8 cellular contexts compared by ENCODE assay signal in the genomic region with DNA sequence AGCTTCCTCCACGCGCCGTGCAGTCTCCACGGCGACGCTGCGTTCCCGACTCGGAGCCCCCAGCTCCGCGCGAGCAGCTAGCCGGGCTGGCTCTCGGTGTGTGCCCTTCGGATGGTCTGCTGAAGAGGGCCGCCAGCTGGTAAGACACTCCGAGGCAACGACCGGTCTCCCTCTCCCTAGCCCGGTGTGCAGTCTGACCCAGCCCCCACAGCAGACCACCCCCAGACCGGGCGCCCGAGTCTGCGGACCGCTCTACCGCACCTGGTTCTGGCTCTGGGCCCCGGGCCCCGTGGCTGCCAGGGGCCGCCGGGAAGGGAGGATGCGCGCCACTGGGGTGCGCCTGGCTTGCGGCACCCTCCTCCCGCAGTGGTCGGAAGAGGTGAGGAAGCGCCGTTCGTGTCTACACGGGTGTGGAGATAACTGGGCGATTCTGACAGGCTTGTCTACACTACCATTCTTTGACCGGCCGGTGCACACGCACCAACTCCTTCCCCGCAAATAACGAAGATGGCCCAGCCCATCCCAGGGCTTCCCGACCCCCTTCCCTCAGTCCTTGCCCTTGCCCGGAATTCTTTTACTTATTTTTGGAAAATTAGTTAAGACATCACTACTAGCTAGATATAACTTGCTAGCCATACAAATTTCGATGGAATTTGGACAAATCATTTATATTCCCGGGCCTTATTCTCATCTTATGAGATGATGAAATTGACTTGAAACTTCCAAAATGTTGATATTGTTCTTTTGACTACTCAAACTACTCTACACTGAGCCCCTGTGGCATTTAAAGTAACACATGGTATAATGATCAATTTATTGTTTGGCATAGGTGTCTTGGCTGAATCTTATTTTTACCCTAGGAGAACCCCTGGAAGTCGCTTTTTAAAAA. TPM values are rescaled to one million over a fixed set of nuclear protein-coding genes. Genes with fewer than 3 reads are reported as not detected.
DNase-seq lines count a peak whose midpoint lies in the region; ATAC-seq, FAIRE-seq and TF ChIP-seq lines count a peak whose summit lies in the region.

No MANE protein-coding gene starts in this region.

- no peaks in the 10 kb centered on the region for H4K20me1 ChIP-seq in keratinocyte (ENCODE audit: control insufficient read depth, extremely low read depth, insufficient read depth, low read length)

- H3K27ac ChIP-seq in A673 (ENCODE audit: low read depth, low read length, poor library complexity, severe bottlenecking) = no peak overlapping the region
- peak overlapping the region; percentile 56 to 85 (median 74) for H3K27ac ChIP-seq in body of pancreas
- H3K27ac ChIP-seq in keratinocyte (ENCODE audit: control insufficient read depth, insufficient read depth, low read length) = peak overlapping the region; percentile 40

- H3K4me3 ChIP-seq in A673 (ENCODE audit: low read depth, low read length, poor library complexity, severe bottlenecking) (peak overlapping the region; percentile 49), body of pancreas (peak overlapping the region; percentile 27 to 80), keratinocyte (ENCODE audit: control insufficient read depth in 2 of 3, extremely low read depth in 1 of 3, insufficient read depth in 2 of 3, low read depth in 1 of 3, low read length in 3 of 3) (peak overlapping the region; percentile 82 to 88 (median 85))

- peak overlapping the region; percentile 80 for H3K4me2 ChIP-seq in keratinocyte (ENCODE audit: control insufficient read depth, extremely low read depth, insufficient read depth, low read depth, low read length)

- H2AFZ ChIP-seq in keratinocyte (ENCODE audit: control insufficient read depth, low read length) = peak overlapping the region; percentile 91

- POLR2A ChIA-PET in A673 (lab: Charles Lee; ENCODE audit: low non-redundant PET) = interaction anchor here (0.5 kb wide), 1 partner anchor 91 kb away, joined by 3 read pairs; no protein-coding TSS in a partner anchor

- H3K9me1 ChIP-seq in keratinocyte (ENCODE audit: control insufficient read depth, extremely low read depth, insufficient read depth, low read length) = no peaks in the 10 kb centered on the region

- peaks cover 7% of the 10 kb centered on the region for H3K4me1 ChIP-seq in A673 (ENCODE audit: insufficient read depth, low read length, poor library complexity, severe bottlenecking)
- peaks cover 24% of the 10 kb centered on the region for H3K4me1 ChIP-seq in body of pancreas
- peaks cover 10% of the 10 kb centered on the region for H3K4me1 ChIP-seq in keratinocyte (ENCODE audit: control insufficient read depth, extremely low read depth, insufficient read depth, low read length)

- intact Hi-C loops in A673 (cut with micrococcal nuclease; ENCODE audit: unreplicated experiment) (no loop called here), body of pancreas (cut with DNase I) (no loop called here)

- WGBS in body of pancreas, 2 donors = 3 to 7% methylated on average over 15 to 49 of the region's 51 CpGs

- no TSS peak for BruUV-seq in A673 (replicated peaks; lab: Mats Ljungman, UMichigan)

- dilution Hi-C loops in keratinocyte (cut with MboI; ENCODE audit: extremely low pct_ligation_motif_present, low sequenced_read_pairs) = no loop called here

- peaks cover 32% of the 10 kb centered on the region for H3K27me3 ChIP-seq in A673 (replicated peaks; ENCODE audit: insufficient read depth, low read depth, low read length, poor library complexity)
- no peaks in the 10 kb centered on the region for H3K27me3 ChIP-seq in body of pancreas
- H3K27me3 ChIP-seq in keratinocyte (ENCODE audit: control insufficient read depth, extremely low read depth, insufficient read depth, low read length) = no peaks in the 10 kb centered on the region

- CTCF ChIA-PET in A673 (lab: Charles Lee) = no interaction called here

- FAIRE-seq in keratinocyte (lab: Jason Lieb, UNC) = peak; percentile 68

- no peak for TF ChIP-seq CTCF in A673 (conservative IDR thresholded peaks at IDR 0.05; ENCODE audit: low read depth, low read length)
- TF ChIP-seq CTCF in body of pancreas (IDR thresholded peaks at IDR 0.05) = peak in 2 of 7 experiments; percentile 5 to 12
- TF ChIP-seq CTCF in keratinocyte (optimal IDR thresholded peaks at IDR 0.05 in 1 of 3, IDR thresholded peaks at IDR 0.05 in 1 of 3, conservative IDR thresholded peaks at IDR 0.05 in 1 of 3; ENCODE audit: extremely low read depth in 1 of 3, insufficient read depth in 2 of 3, low read length in 3 of 3) = no peak

- H3K36me3 ChIP-seq in A673 (ENCODE audit: insufficient read depth, low read length, poor library complexity, severe bottlenecking) (no peaks in the 10 kb centered on the region), body of pancreas (replicated peaks in 1 of 2; ENCODE audit: insufficient read depth in 1 of 2, low read depth in 2 of 2) (no peaks in the 10 kb centered on the region), keratinocyte (ENCODE audit: control insufficient read depth in 2 of 2, extremely low read depth in 1 of 2, insufficient read depth in 2 of 2, low read length in 2 of 2) (no peaks in the 10 kb centered on the region)

- peak in 1 of 3 donors; percentile 13 for TF ChIP-seq POLR2A in body of pancreas (IDR thresholded peaks at IDR 0.05)

- peak; percentile 30 for ATAC-seq in GM18498 (IDR thresholded peaks at IDR 0.05; ENCODE audit: unreplicated experiment)
- peak; percentile 23 for ATAC-seq in HG02970 (IDR thresholded peaks at IDR 0.05; ENCODE audit: low FRiP score, unreplicated experiment)
- peak; percentile 31 for ATAC-seq in body of pancreas

- H3K9me3 ChIP-seq in A673 (ENCODE audit: low read depth, low read length, poor library complexity, severe bottlenecking) = no peaks in the 10 kb centered on the region
- H3K9me3 ChIP-seq in body of pancreas = no peaks in the 10 kb centered on the region
- no peaks in the 10 kb centered on the region for H3K9me3 ChIP-seq in keratinocyte (ENCODE audit: control insufficient read depth, low read depth, low read length)

- DNase-seq in A673 (ENCODE audit: low spot score) (peak; percentile 48), OCI-M1 (lab: John Stamatoyannopoulos, UW) (peak; percentile 70), body of pancreas (no peak), keratinocyte (ENCODE audit: low read depth, low spot score) (no peak)
- DNase-seq in stimulated activated CD4-positive, alpha-beta T cell treated with anti-CD3 and anti-CD28 coated beads, Interleukin-4, amount 100 ng/mL, for 48 hours (ENCODE audit: low read depth in 2 of 2) = peak; percentile 14 to 20
- no peak for DNase-seq in NK-92 treated with Interleukin-12 subunit alpha and Interleukin-12 subunit beta, amount 100 ng/mL, for 24 hours (lab: John Stamatoyannopoulos, UW)

- no peaks in the 10 kb centered on the region for H3K79me2 ChIP-seq in keratinocyte (ENCODE audit: control insufficient read depth, insufficient read depth, low read length)

- H3K9ac ChIP-seq in keratinocyte (ENCODE audit: control insufficient read depth, extremely low read depth, insufficient read depth, low read length) = peak overlapping the region; percentile 82

RNA-seq across cellular contexts. Expression of a gene that starts 1.1 kb away (rescaled TPM):
- total RNA-seq in A673 (2021) (not detected in 2 replicates), body of pancreas (not detected)
- 0.41 to 1.3 TPM (median 0.45 TPM) in 3 replicates for polyA plus RNA-seq in keratinocyte
- polyA plus RNA-seq in keratinocyte (2011; ENCODE audit: low read depth) = 5.9 TPM
- polyA plus RNA-seq in keratinocyte (2011; cell fraction: cytosol; rRNA removed) = 0.79 and 1.5 TPM in 2 replicates
- polyA plus RNA-seq in keratinocyte (2011; cell fraction: nucleus; rRNA removed) = 0.88 TPM in 1 of 2 replicates, not detected in the other
- 1.2 and 1.7 TPM in 2 replicates for polyA plus RNA-seq in keratinocyte (2012; ENCODE audit: low replicate concordance)
- not detected in 3 replicates for polyA minus RNA-seq in keratinocyte
- polyA minus RNA-seq in keratinocyte (2011; cell fraction: cytosol; rRNA and poly(A)+ RNA removed) = not detected
- polyA minus RNA-seq in keratinocyte (2011; cell fraction: nucleus; rRNA and poly(A)+ RNA removed) = not detected in 2 replicates

RNA-seq across cellular contexts. Expression of a gene that starts 45.4 kb away (rescaled TPM):
- 0.70 and 1.1 TPM in 2 replicates for total RNA-seq in A673 (2021)
- not detected for total RNA-seq in body of pancreas
- polyA plus RNA-seq in keratinocyte = 4.5 to 9.4 TPM (median 5.9 TPM) in 3 replicates
- 1.5 TPM for polyA plus RNA-seq in keratinocyte (2011; ENCODE audit: low read depth)
- polyA plus RNA-seq in keratinocyte (2011; cell fraction: cytosol; rRNA removed) = 4.8 and 7.4 TPM in 2 replicates
- 20.0 and 22.9 TPM in 2 replicates for polyA plus RNA-seq in keratinocyte (2011; cell fraction: nucleus; rRNA removed)
- polyA plus RNA-seq in keratinocyte (2012; ENCODE audit: low replicate concordance) = 2.7 and 7.6 TPM in 2 replicates
- 1.9 to 6.6 TPM (median 3.0 TPM) in 3 replicates for polyA minus RNA-seq in keratinocyte
- 3.5 TPM for polyA minus RNA-seq in keratinocyte (2011; cell fraction: cytosol; rRNA and poly(A)+ RNA removed)
- 4.9 and 6.1 TPM in 2 replicates for polyA minus RNA-seq in keratinocyte (2011; cell fraction: nucleus; rRNA and poly(A)+ RNA removed)

RNA-seq across cellular contexts. Expression of a gene that starts 56.2 kb away (rescaled TPM):
- total RNA-seq in A673 (2021) = not detected in 2 replicates
- under 1 TPM in 1 of 2 donors, not detected in 1; 0.78 TPM for total RNA-seq in body of pancreas
- not detected in 3 replicates for polyA plus RNA-seq in keratinocyte
- polyA plus RNA-seq in keratinocyte (2011; ENCODE audit: low read depth) = not detected
- polyA plus RNA-seq in keratinocyte (2011; cell fraction: cytosol; rRNA removed) = not detected in 2 replicates
- polyA plus RNA-seq in keratinocyte (2011; cell fraction: nucleus; rRNA removed) = not detected in 2 replicates
- 0.05 TPM in 1 of 2 replicates, not detected in the other for polyA plus RNA-seq in keratinocyte (2012; ENCODE audit: low replicate concordance)
- not detected in 3 replicates for polyA minus RNA-seq in keratinocyte
- polyA minus RNA-seq in keratinocyte (2011; cell fraction: cytosol; rRNA and poly(A)+ RNA removed) = not detected
- not detected in 2 replicates for polyA minus RNA-seq in keratinocyte (2011; cell fraction: nucleus; rRNA and poly(A)+ RNA removed)

Comparison
In these comparisons a context has a peak if more than half of its experiments do, and no peak if none do; other contexts are left out.
1. DNase-seq: peak in A673 (single experiment), OCI-M1 (single experiment) and stimulated activated CD4-positive, alpha-beta T cell treated with anti-CD3 and anti-CD28 coated beads, Interleukin-4, amount 100 ng/mL, for 48 hours (2 of 2); none in body of pancreas (0 of 4), keratinocyte (single experiment) and NK-92 treated with Interleukin-12 subunit alpha and Interleukin-12 subunit beta, amount 100 ng/mL, for 24 hours (single experiment).
2. Peak in every context shown above with its lines, with median percentiles within 50 percentile points of each other: H3K4me3 ChIP-seq and ATAC-seq.